8 cellular contexts compared by ENCODE assay signal in genomic region chr16:4313563-4314531, GRCh38. TPM values are rescaled to one million over a fixed set of nuclear protein-coding genes. Genes with fewer than 3 reads are reported as not detected.
DNase-seq lines count a peak whose midpoint lies in the region; ATAC-seq and TF ChIP-seq lines count a peak whose summit lies in the region.

No MANE protein-coding gene starts in this region.

- H3K27me3 ChIP-seq in adrenal gland (no peaks in the 10 kb centered on the region), left lung (peaks cover 0 to 45% of the 10 kb centered on the region in 2 donors)

- no peak overlapping the region for H3K27ac Mint-ChIP-seq in IgD-negative memory B cell

- TF ChIP-seq CTCF in adrenal gland (IDR thresholded peaks at IDR 0.05) = peak; percentile 51 to 82 (median 70)
- TF ChIP-seq CTCF in left lung (IDR thresholded peaks at IDR 0.05) = peak; percentile 42 to 66

- peak; percentile 22 to 48 for DNase-seq in NOMO-1 (lab: John Stamatoyannopoulos, UW; ENCODE audit: unreplicated experiment in 2 of 2)
- no peak for DNase-seq in NOMO-1 treated with dmso at 0.1 percent for 144 hours (lab: John Stamatoyannopoulos, UW; ENCODE audit: unreplicated experiment)
- peak in 6 of 7 donors; percentile 54 to 82 (median 78) for DNase-seq in adrenal gland
- DNase-seq in left lung = peak; percentile 61 to 87
- DNase-seq in NCI-H1092 treated with DMSO at 0.1 percent for 48 hours (lab: John Stamatoyannopoulos, UW) = no peak
- no peak for DNase-seq in NCI-H1092 (lab: John Stamatoyannopoulos, UW)

- H3K9me3 Mint-ChIP-seq in IgD-negative memory B cell = no peaks in the 10 kb centered on the region

- no peaks in the 10 kb centered on the region for H3K36me3 ChIP-seq in adrenal gland (replicated peaks in 1 of 2)
- H3K36me3 ChIP-seq in left lung = no peaks in the 10 kb centered on the region

- peaks cover 10 to 22% (median 13%) of the 10 kb centered on the region in 3 donors for H3K4me1 Mint-ChIP-seq in IgD-negative memory B cell

- peak overlapping the region in 2 of 5 donors; percentile 93 to 97 for H3K27ac ChIP-seq in adrenal gland
- H3K27ac ChIP-seq in left lung = no peak overlapping the region

- no peaks in the 10 kb centered on the region for H3K36me3 Mint-ChIP-seq in IgD-negative memory B cell

- peaks cover 29 to 31% of the 10 kb centered on the region in 2 donors for H3K4me1 ChIP-seq in adrenal gland (replicated peaks in 1 of 2)
- H3K4me1 ChIP-seq in left lung = peaks cover 20 to 53% of the 10 kb centered on the region in 2 donors

- ATAC-seq in left lung (peak; percentile 23), GM18868 (IDR thresholded peaks at IDR 0.05; ENCODE audit: unreplicated experiment) (no peak)

- H3K9me3 ChIP-seq in adrenal gland (replicated peaks in 1 of 3) (no peaks in the 10 kb centered on the region), left lung (no peaks in the 10 kb centered on the region)

- peak overlapping the region; percentile 76 to 94 (median 76) for H3K4me3 Mint-ChIP-seq in IgD-negative memory B cell

- intact Hi-C loops in adrenal gland (cut with DNase I) (no loop called here), left lung (cut with DNase I) (no loop called here)

- peaks cover 11% of the 10 kb centered on the region for H3K27me3 Mint-ChIP-seq in IgD-negative memory B cell

- TF ChIP-seq POLR2A in adrenal gland (IDR thresholded peaks at IDR 0.05) = peak in 1 of 2 donors; percentile 32

- WGBS in adrenal gland, 4 donors = 16 to 30% (median 16%) methylated on average over 26 to 43 of the region's 43 CpGs

- H3K4me3 ChIP-seq in adrenal gland (no peak overlapping the region), left lung (no peak overlapping the region)

RNA-seq across cellular contexts. Expression of gene GLIS2, which starts 2.0 kb away (rescaled TPM):
- polyA plus RNA-seq in IgD-negative memory B cell (not detected), adrenal gland (10 to 100 TPM in 2 of 3 donors, 1 to 10 TPM in 1; 2.0 to 16.7 (median 13.4) TPM)
- total RNA-seq in adrenal gland (10 to 100 TPM; 11.9 to 36.2 (median 18.6) TPM), left lung (10 to 100 TPM; 28.9 to 31.0 TPM)

RNA-seq across cellular contexts. Expression of gene PAM16, which starts 37.3 kb away (rescaled TPM):
- polyA plus RNA-seq in IgD-negative memory B cell = 40.4 TPM
- total RNA-seq in adrenal gland = 10 to 100 TPM; 35.5 to 68.8 (median 54.0) TPM
- 100 to 1,000 TPM in 2 of 3 donors, 10 to 100 TPM in 1; 25.0 to 310 (median 285) TPM for polyA plus RNA-seq in adrenal gland
- total RNA-seq in left lung = 10 to 100 TPM; 26.2 to 44.6 TPM

RNA-seq across cellular contexts. Expression of gene TFAP4, which starts 41.0 kb away (rescaled TPM):
- polyA plus RNA-seq in IgD-negative memory B cell (1.2 TPM), adrenal gland (10 to 100 TPM in 1 of 3 donors, 1 to 10 TPM in 2; 3.3 to 10.3 (median 4.5) TPM)
- total RNA-seq in adrenal gland (10 to 100 TPM in 2 of 8 donors, 1 to 10 TPM in 6; 2.5 to 15.4 (median 6.4) TPM), left lung (10 to 100 TPM in 1 of 2 donors, 1 to 10 TPM in 1; 6.4 to 12.8 TPM)

RNA-seq across cellular contexts. Expression of gene VASN, which starts 57.8 kb away (rescaled TPM):
- 0.45 TPM for polyA plus RNA-seq in IgD-negative memory B cell
- total RNA-seq in adrenal gland = 10 to 100 TPM; 16.1 to 44.7 (median 27.4) TPM
- 10 to 100 TPM in 2 of 3 donors, under 1 TPM in 1; 0.77 to 23.9 (median 15.5) TPM for polyA plus RNA-seq in adrenal gland
- total RNA-seq in left lung = 10 to 100 TPM; 24.5 to 28.3 TPM

Comparison
In these comparisons a context has a peak if more than half of its experiments do, and no peak if none do; other contexts are left out.
1. DNase-seq: peak in NOMO-1 (2 of 2), adrenal gland (6 of 7) and left lung (2 of 2); none in NOMO-1 treated with dmso at 0.1 percent for 144 hours (single experiment), NCI-H1092 treated with DMSO at 0.1 percent for 48 hours (single experiment) and NCI-H1092 (single experiment).